13 cellular contexts compared by ENCODE assay signal in genomic region chrX:135688137-135688536, GRCh38. TPM values are rescaled to one million over a fixed set of nuclear protein-coding genes. Genes with fewer than 3 reads are reported as not detected.
DNase-seq lines count a peak whose midpoint lies in the region; ATAC-seq and TF ChIP-seq lines count a peak whose summit lies in the region.
"Had no signal": no experiment of that assay in that cellular context is flagged by ENCODE, and none has a peak within 500 bp of the region (broad histone marks: within the 10 kb centered on the region; RNA-seq: fewer than 3 reads in every experiment).

No MANE protein-coding gene starts in this region.

- peak; percentile 60 for DNase-seq in activated CD4-positive, alpha-beta T cell treated with anti-CD3 and anti-CD28 coated beads for 48 hours
- DNase-seq in activated CD4-positive, alpha-beta T cell treated with anti-CD3 and anti-CD28 coated beads, Interleukin-2, amount 50 U/mL, for 4 hours = no peak
- peak; percentile 56 for DNase-seq in SK-MEL-5 (ENCODE audit: low read depth, low spot score)
- no peak for DNase-seq in kidney epithelial cell (ENCODE audit: low read depth)
- DNase-seq in NCI-H1436 treated with DMSO at 0.1 percent for 48 hours (lab: John Stamatoyannopoulos, UW) = no peak
- no peak for DNase-seq in COLO829 (ENCODE audit: low spot score)
- DNase-seq: activated CD8-positive, alpha-beta T cell treated with anti-CD3 and anti-CD28 coated beads for 36 hours; amniotic stem cell; NCI-H345 had no signal

- in situ Hi-C loops in SK-MEL-5 (cut with HindIII; ENCODE audit: low pct_unique_long_range_greater_than_20kb, low sequenced_read_pairs) = no loop called here

- no peaks in the 10 kb centered on the region for H3K27me3 ChIP-seq in kidney epithelial cell (ENCODE audit: control insufficient read depth, insufficient read depth, low read length)

- TF ChIP-seq CTCF in GM12873 (IDR thresholded peaks at IDR 0.05; ENCODE audit: insufficient read depth, low read depth, low read length, missing control alignments) (peak; percentile 46), kidney epithelial cell (IDR thresholded peaks at IDR 0.05; ENCODE audit: insufficient read depth, low read length, poor library complexity, severe bottlenecking) (peak; percentile 25)

- ATAC-seq in GM18858 (IDR thresholded peaks at IDR 0.05; ENCODE audit: unreplicated experiment) = no peak
- ATAC-seq: activated CD8-positive, alpha-beta T cell treated with anti-CD3 and anti-CD28 coated beads for 36 hours; sciatic nerve had no signal

- H3K4me3 ChIP-seq in kidney epithelial cell (ENCODE audit: low read depth, low read length) = no peak overlapping the region
- H3K4me3 ChIP-seq: SK-N-MC had no signal

- H3K36me3 ChIP-seq in kidney epithelial cell (ENCODE audit: control insufficient read depth, insufficient read depth, low read length) = no peaks in the 10 kb centered on the region

RNA-seq across cellular contexts. Expression of gene CT45A1, which starts 25.3 kb away (rescaled TPM):
- 2.4 and 2.8 TPM in 2 replicates for total RNA-seq in SK-MEL-5 (2014; rRNA removed; shearing (Covaris generic))
- polyA plus RNA-seq in SK-MEL-5 (2015; cell fraction: cytosol; rRNA removed) = not detected in 2 replicates
- 1.1 and 6.7 TPM in 2 replicates for polyA plus RNA-seq in SK-MEL-5 (2015; cell fraction: nucleus; rRNA removed)
- not detected in 2 replicates for total RNA-seq in kidney epithelial cell
- total RNA-seq: activated CD8-positive, alpha-beta T cell treated with anti-CD3 and anti-CD28 coated beads for 36 hours; sciatic nerve had no signal

Comparison
In these comparisons a context has a peak if more than half of its experiments do, and no peak if none do; other contexts are left out.
1. DNase-seq: peak in activated CD4-positive, alpha-beta T cell treated with anti-CD3 and anti-CD28 coated beads for 48 hours (single experiment) and SK-MEL-5 (single experiment); none in activated CD4-positive, alpha-beta T cell treated with anti-CD3 and anti-CD28 coated beads, Interleukin-2, amount 50 U/mL, for 4 hours (0 of 2), kidney epithelial cell (single experiment), NCI-H1436 treated with DMSO at 0.1 percent for 48 hours (single experiment) and COLO829 (single experiment).